ENCODE assay signal across 8 cellular contexts in the genomic region with DNA sequence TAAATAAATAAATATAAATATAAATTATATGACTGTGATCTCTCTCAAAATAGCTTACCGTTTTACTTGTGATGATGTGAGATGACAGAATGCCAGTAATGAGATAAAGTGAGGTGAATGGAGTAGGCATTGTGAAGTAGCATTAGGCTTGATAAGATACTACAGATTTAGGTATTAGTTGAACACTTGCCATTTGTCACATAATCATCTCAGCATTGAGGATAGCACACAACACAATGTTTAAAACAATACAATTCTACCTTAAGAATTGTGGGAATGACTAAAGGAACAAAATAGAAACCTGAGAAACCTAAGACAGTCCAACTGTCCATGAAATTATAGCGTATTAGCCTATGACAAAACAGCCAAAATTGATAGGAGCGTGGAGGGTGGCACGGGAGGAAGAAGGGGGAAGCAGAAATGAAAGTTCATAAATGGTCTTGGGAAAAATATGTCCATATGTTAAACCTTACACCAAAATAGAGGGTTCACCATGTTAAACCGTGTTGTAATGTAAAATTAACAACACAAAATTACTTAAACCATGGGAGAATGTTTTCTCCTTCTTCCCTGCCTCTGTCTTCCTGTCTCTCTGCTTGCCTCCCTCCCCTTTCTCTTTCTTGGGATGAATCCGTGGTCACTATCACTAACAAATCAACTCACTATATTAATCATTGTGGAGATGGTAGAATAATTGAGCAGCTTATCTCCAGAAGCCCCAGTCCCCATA. TPM values are rescaled to one million over a fixed set of nuclear protein-coding genes. Genes with fewer than 3 reads are reported as not detected.
DNase-seq lines count a peak whose midpoint lies in the region; ATAC-seq, FAIRE-seq and TF ChIP-seq lines count a peak whose summit lies in the region.

No MANE protein-coding gene starts in this region.

- ATAC-seq in activated CD8-positive, alpha-beta memory T cell treated with anti-CD3 and anti-CD28 coated beads, Interleukin-2, amount 10 ng/mL, durations not matched to agents 7 days and 5 days, result no peak
- ATAC-seq in T-helper 17 cell (no peak), GM21447 (IDR thresholded peaks at IDR 0.05; ENCODE audit: unreplicated experiment) (no peak)

- TF ChIP-seq CTCF in fibroblast of villous mesenchyme (IDR thresholded peaks at IDR 0.05; ENCODE audit: insufficient read depth, low read depth, low read length), result no peak

- DNase-seq in activated CD8-positive, alpha-beta memory T cell treated with anti-CD3 and anti-CD28 coated beads, Interleukin-2, amount 10 ng/mL, durations not matched to agents 7 days and 5 days, result no peak
- DNase-seq in activated CD8-positive, alpha-beta memory T cell treated with anti-CD3 and anti-CD28 coated beads, Interleukin-2, amount 50 U/mL, for 48 hours, result no peak
- DNase-seq in T-helper 17 cell (no peak), fibroblast of villous mesenchyme (ENCODE audit: low read depth) (peak; percentile 33), skeletal muscle cell (ENCODE audit: low read depth) (no peak), mesenteric fat pad (ENCODE audit: low spot score) (no peak), H54 (ENCODE audit: insufficient read length, low spot score) (no peak)

- peaks cover 7% of the 10 kb centered on the region for H3K36me3 Mint-ChIP-seq in activated CD8-positive, alpha-beta memory T cell treated with anti-CD3 and anti-CD28 coated beads, Interleukin-2, amount 10 ng/mL, durations not matched to agents 7 days and 5 days
- H3K36me3 Mint-ChIP-seq in T-helper 17 cell (ENCODE audit: low read depth), result no peaks in the 10 kb centered on the region

- TF ChIP-seq POLR2A in H54 (IDR thresholded peaks at IDR 0.05; ENCODE audit: low read depth, low read length), result no peak

- FAIRE-seq in H54 (lab: Jason Lieb, UNC), result no peak

- no peaks in the 10 kb centered on the region for H3K9me3 ChIP-seq in T-helper 17 cell (ENCODE audit: control insufficient read depth, low read length, poor library complexity, severe bottlenecking)

- H3K4me3 ChIP-seq in fibroblast of villous mesenchyme (ENCODE audit: low read depth, low read length) (peak overlapping the region; percentile 86), skeletal muscle cell (ENCODE audit: low read depth, low read length) (peak overlapping the region; percentile 69)

- CTCF ChIA-PET in activated CD8-positive, alpha-beta memory T cell treated with anti-CD3 and anti-CD28 coated beads, Interleukin-2, amount 10 ng/mL, durations not matched to agents 7 days and 5 days (lab: Charles Lee), result interaction anchor here (1.3 to 1.6 kb wide), 2 partner anchors 10 to 22 kb away, joined by 3 to 5 read pairs; a partner anchor contains a TSS

- no peaks in the 10 kb centered on the region for H3K9me3 Mint-ChIP-seq in activated CD8-positive, alpha-beta memory T cell treated with anti-CD3 and anti-CD28 coated beads, Interleukin-2, amount 10 ng/mL, durations not matched to agents 7 days and 5 days (ENCODE audit: low read depth)

- peaks cover 3% of the 10 kb centered on the region for H3K27me3 Mint-ChIP-seq in activated CD8-positive, alpha-beta memory T cell treated with anti-CD3 and anti-CD28 coated beads, Interleukin-2, amount 10 ng/mL, durations not matched to agents 7 days and 5 days
- no peaks in the 10 kb centered on the region for H3K27me3 Mint-ChIP-seq in T-helper 17 cell

- peak overlapping the region; percentile 85 for H3K4me3 Mint-ChIP-seq in activated CD8-positive, alpha-beta memory T cell treated with anti-CD3 and anti-CD28 coated beads, Interleukin-2, amount 10 ng/mL, durations not matched to agents 7 days and 5 days
- H3K4me3 Mint-ChIP-seq in T-helper 17 cell, result peak overlapping the region; percentile 96

- H3K4me1 Mint-ChIP-seq in activated CD8-positive, alpha-beta memory T cell treated with anti-CD3 and anti-CD28 coated beads, Interleukin-2, amount 10 ng/mL, durations not matched to agents 7 days and 5 days, result peaks cover 30% of the 10 kb centered on the region
- peaks cover 23% of the 10 kb centered on the region for H3K4me1 Mint-ChIP-seq in T-helper 17 cell

- peak overlapping the region; percentile 99 for H3K27ac Mint-ChIP-seq in activated CD8-positive, alpha-beta memory T cell treated with anti-CD3 and anti-CD28 coated beads, Interleukin-2, amount 10 ng/mL, durations not matched to agents 7 days and 5 days
- peak overlapping the region; percentile 97 for H3K27ac Mint-ChIP-seq in T-helper 17 cell

RNA-seq across cellular contexts. Expression of gene HFE, which starts 33.1 kb away (rescaled TPM):
- total RNA-seq in activated CD8-positive, alpha-beta memory T cell treated with anti-CD3 and anti-CD28 coated beads, Interleukin-2, amount 10 ng/mL, durations not matched to agents 7 days and 5 days, result 1 to 10 TPM; 1.6 to 3.4 TPM
- total RNA-seq in T-helper 17 cell (1 to 10 TPM; 1.2 to 2.4 TPM), fibroblast of villous mesenchyme (7.4 and 15.5 TPM in 2 replicates), mesenteric fat pad (13.5 TPM)
